1 cellular context compared by ENCODE assay signal in the genomic region with DNA sequence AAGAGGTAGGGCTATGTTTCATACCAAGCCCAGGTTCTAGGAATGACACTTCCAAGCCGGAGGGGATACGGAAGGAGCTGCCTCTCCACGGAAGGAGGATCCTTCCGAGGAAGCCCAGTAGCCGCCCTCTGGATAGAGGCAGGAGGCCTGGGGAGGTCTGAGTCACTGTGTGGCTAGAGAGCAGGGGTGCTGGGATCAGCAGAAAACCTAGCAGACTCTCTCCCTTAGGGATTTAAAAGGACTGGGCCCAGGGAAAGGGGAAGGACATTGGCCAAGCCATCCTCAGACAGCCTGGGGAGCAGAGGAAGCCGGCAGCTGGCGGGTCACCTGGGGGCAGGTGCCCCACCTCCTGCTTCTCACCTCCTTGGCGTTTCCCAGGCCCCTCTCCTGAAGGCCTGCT.
A peak's percentile ranks its signal among the peaks of the same experiment; 100 is the strongest.
TF ChIP-seq lines count a peak whose summit lies in the region.

No MANE protein-coding gene starts in this region.

TF ChIP-seq in HepG2, 621 proteins besides CTCF, POLR2A, EP300 and RAD21:
- TF ChIP-seq, protein P1, sequence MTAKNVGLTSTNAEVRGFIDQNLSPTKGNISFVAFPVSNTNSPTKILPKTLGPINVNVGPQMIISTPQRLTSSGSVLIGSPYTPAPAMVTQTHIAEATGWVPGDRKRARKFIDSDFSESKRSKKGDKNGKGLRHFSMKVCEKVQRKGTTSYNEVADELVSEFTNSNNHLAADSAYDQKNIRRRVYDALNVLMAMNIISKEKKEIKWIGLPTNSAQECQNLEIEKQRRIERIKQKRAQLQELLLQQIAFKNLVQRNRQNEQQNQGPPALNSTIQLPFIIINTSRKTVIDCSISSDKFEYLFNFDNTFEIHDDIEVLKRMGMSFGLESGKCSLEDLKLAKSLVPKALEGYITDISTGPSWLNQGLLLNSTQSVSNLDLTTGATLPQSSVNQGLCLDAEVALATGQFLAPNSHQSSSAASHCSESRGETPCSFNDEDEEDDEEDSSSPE (CRISPR knock-in tag; IDR thresholded peaks at IDR 0.05) = no peak
- TF ChIP-seq ZNF782 (CRISPR knock-in tag; IDR thresholded peaks at IDR 0.05; ENCODE audit: borderline replicate concordance) = no peak
- no peak for TF ChIP-seq GATAD1 (CRISPR knock-in tag; IDR thresholded peaks at IDR 0.05)
- TF ChIP-seq GPN1 (CRISPR knock-in tag; IDR thresholded peaks at IDR 0.05; ENCODE audit: borderline replicate concordance) = no peak
- TF ChIP-seq, protein P2, sequence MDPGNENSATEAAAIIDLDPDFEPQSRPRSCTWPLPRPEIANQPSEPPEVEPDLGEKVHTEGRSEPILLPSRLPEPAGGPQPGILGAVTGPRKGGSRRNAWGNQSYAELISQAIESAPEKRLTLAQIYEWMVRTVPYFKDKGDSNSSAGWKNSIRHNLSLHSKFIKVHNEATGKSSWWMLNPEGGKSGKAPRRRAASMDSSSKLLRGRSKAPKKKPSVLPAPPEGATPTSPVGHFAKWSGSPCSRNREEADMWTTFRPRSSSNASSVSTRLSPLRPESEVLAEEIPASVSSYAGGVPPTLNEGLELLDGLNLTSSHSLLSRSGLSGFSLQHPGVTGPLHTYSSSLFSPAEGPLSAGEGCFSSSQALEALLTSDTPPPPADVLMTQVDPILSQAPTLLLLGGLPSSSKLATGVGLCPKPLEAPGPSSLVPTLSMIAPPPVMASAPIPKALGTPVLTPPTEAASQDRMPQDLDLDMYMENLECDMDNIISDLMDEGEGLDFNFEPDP (CRISPR knock-in tag; conservative IDR thresholded peaks at IDR 0.05) = 0 out of 2 replicates have a peak, but pooled peaks have one; percentile 69
- TF ChIP-seq ZBTB7A (CRISPR knock-in tag; IDR thresholded peaks at IDR 0.05) = no peak
